ENCODE assay signal across 8 cellular contexts in the genomic region with DNA sequence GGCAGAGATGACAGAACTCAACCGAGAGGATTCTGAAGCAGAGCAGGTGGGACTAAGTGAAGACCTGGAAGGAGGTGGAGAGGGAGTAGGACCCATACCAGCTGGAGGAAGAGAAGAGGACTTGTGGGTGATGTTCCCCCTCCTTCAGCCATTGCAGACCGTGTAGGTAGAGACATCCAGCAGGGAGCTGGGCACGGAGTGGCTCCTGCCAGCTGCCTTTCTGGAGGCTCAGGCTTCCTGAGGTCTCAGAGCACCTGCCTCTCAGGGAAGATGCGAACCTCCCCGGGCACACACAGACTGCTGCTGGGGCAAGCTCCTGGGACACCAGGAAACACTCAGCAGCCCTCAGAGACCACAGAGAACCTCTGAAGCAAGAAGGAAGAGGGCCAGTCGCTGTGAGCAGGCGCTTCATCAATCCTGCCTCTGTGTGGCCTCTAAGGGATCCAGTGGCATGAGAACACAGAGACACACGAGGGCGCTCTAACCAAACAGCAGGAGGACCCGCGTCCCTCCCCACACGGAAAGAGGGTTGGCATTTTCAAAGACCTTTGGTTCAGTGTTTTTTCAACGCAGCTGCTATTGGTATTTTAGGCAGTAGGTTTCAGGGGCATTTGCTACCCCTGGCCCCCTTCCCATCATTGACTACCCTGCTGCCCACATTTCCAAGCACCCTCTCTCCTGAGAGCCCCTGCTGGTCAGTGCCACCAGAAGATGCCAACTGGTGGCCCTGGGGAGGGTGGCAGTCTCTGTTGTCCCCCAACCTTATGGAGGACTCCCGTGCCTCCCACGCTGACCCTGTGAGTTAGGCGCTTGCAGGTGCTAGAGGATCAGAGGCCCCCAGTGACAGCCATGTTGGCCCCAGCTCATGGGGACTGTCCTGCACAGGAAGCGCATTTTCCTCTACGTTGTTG.
DNase-seq lines count a peak whose midpoint lies in the region; ATAC-seq and TF ChIP-seq lines count a peak whose summit lies in the region.

No MANE protein-coding gene starts in this region.

- peak; percentile 94 for TF ChIP-seq CTCF in GM12865 (IDR thresholded peaks at IDR 0.05; ENCODE audit: insufficient read depth, low read depth, low read length, missing control alignments)

- ATAC-seq in HG03565 (IDR thresholded peaks at IDR 0.05; ENCODE audit: unreplicated experiment) (peak; percentile 37), HG03097 (IDR thresholded peaks at IDR 0.05; ENCODE audit: low FRiP score, unreplicated experiment) (no peak)

- no peak overlapping the region for H3K4me3 ChIP-seq in GM12865 (ENCODE audit: low read depth, low read length)

- DNase-seq in GM12865 (ENCODE audit: low read depth) (peak; percentile 90), NCI-H748 treated with DMSO at 0.1 percent for 48 hours (lab: John Stamatoyannopoulos, UW) (peak; percentile 100), ecto neural progenitor cell (ENCODE audit: low spot score) (peak; percentile 87), lung microvascular endothelial cell (ENCODE audit: low read depth in 2 of 2) (peak; percentile 80 to 88)
- DNase-seq in activated CD4-positive, alpha-beta T cell treated with anti-CD3 and anti-CD28 coated beads, Interleukin-2, amount 50 U/mL, for 48 hours, result peak; percentile 82 to 85
- peak; percentile 65 for DNase-seq in stimulated activated CD8-positive, alpha-beta memory T cell treated with anti-CD3 and anti-CD28 coated beads, Interleukin-15, amount 100 ng/mL, for 1 hour (ENCODE audit: low read depth)
